ENCODE assay signal across 17 cellular contexts in genomic region chr1:178706467-178706866, GRCh38. TPM values are rescaled to one million over a fixed set of nuclear protein-coding genes. Genes with fewer than 3 reads are reported as not detected.
DNase-seq lines count a peak whose midpoint lies in the region; ATAC-seq and TF ChIP-seq lines count a peak whose summit lies in the region.
"Had no signal": no experiment of that assay in that cellular context is flagged by ENCODE, and none has a peak within 500 bp of the region (broad histone marks: within the 10 kb centered on the region; RNA-seq: fewer than 3 reads in every experiment).

No MANE protein-coding gene starts in this region.

- ATAC-seq in psoas muscle, result peak in 3 of 4 donors; percentile 57 to 85 (median 63)
- no peak for ATAC-seq in HG03442 (IDR thresholded peaks at IDR 0.05; ENCODE audit: unreplicated experiment)
- ATAC-seq: SK-N-SH treated with all-trans-retinoic acid at 6 μM for 48 hours had no signal

- no peak overlapping the region for H3K4me3 ChIP-seq in foreskin fibroblast (ENCODE audit: low read depth in 1 of 2, low read length in 2 of 2)
- H3K4me3 ChIP-seq in psoas muscle, result no peak overlapping the region
- no peak overlapping the region for H3K4me3 ChIP-seq in Caco-2 (ENCODE audit: low read depth, low read length)
- H3K4me3 ChIP-seq: esophagus squamous epithelium had no signal

- POLR2A ChIA-PET in Caco-2 (lab: Charles Lee), result no interaction called here

- TF ChIP-seq CTCF in foreskin fibroblast (IDR thresholded peaks at IDR 0.05; ENCODE audit: low read depth, low read length) (no peak), psoas muscle (IDR thresholded peaks at IDR 0.05) (no peak), Caco-2 (IDR thresholded peaks at IDR 0.05; ENCODE audit: insufficient read depth in 1 of 2, low read depth in 1 of 2, low read length in 1 of 2, severe bottlenecking in 1 of 2, unreplicated experiment in 1 of 2) (no peak)

- H3K4me1 ChIP-seq in psoas muscle (no peaks in the 10 kb centered on the region), Caco-2 (no peaks in the 10 kb centered on the region)

- H3K36me3 Mint-ChIP-seq in Caco-2 (ENCODE audit: insufficient read depth, unreplicated experiment), result no peaks in the 10 kb centered on the region
- H3K36me3 Mint-ChIP-seq: activated naive CD4-positive, alpha-beta T cell treated with anti-CD3 and anti-CD28 coated beads, Interleukin-2, amount 50 U/mL, for 24 hours; CD14-positive monocyte had no signal

- H3K9me3 ChIP-seq in psoas muscle (no peaks in the 10 kb centered on the region), Caco-2 (no peaks in the 10 kb centered on the region)
- H3K9me3 ChIP-seq: esophagus squamous epithelium had no signal

- H3K27me3 Mint-ChIP-seq in Caco-2 (ENCODE audit: insufficient read depth, unreplicated experiment), result no peaks in the 10 kb centered on the region

- BruUV-seq in Caco-2 (replicated peaks; lab: Mats Ljungman, UMichigan), result no TSS peak

- DNase-seq in HuH-7 (ENCODE audit: low spot score) (peak; percentile 14), SKM-1 treated with dmso at 0.1 percent for 144 hours (lab: John Stamatoyannopoulos, UW; ENCODE audit: unreplicated experiment) (peak; percentile 89), foreskin fibroblast (peak; percentile 66 to 83), psoas muscle (peak; percentile 39 to 61), GM19240 (ENCODE audit: insufficient read length, low spot score) (no peak), hippocampal formation (lab: John Stamatoyannopoulos, UW) (no peak), Caco-2 (no peak)
- DNase-seq: esophagus squamous epithelium; islet precursor cell; KBM-7; NCI-H1930; NK-92 treated with Interleukin-12 subunit alpha and Interleukin-12 subunit beta, amount 100 ng/mL, for 24 hours had no signal

- H3K36me3 ChIP-seq in psoas muscle (ENCODE audit: insufficient read depth in 1 of 2, low read depth in 1 of 2), result no peaks in the 10 kb centered on the region
- H3K36me3 ChIP-seq in Caco-2 (ENCODE audit: control insufficient read depth, insufficient read depth, low read length), result no peaks in the 10 kb centered on the region
- H3K36me3 ChIP-seq: esophagus squamous epithelium had no signal

- no peak overlapping the region for H3K27ac ChIP-seq in psoas muscle
- H3K27ac ChIP-seq: esophagus squamous epithelium had no signal

- intact Hi-C loops in psoas muscle (cut with DNase I), result no loop called here
- intact Hi-C loops in Caco-2 (cut with micrococcal nuclease; ENCODE audit: unreplicated experiment), result no loop called here

- no peaks in the 10 kb centered on the region for H3K9me3 Mint-ChIP-seq in Caco-2 (ENCODE audit: unreplicated experiment)
- H3K9me3 Mint-ChIP-seq: activated naive CD4-positive, alpha-beta T cell treated with anti-CD3 and anti-CD28 coated beads, Interleukin-2, amount 50 U/mL, for 24 hours; CD14-positive monocyte; stimulated activated naive CD8-positive, alpha-beta T cell treated with anti-CD3 and anti-CD28 coated beads, Interleukin-15, Interleukin-2, amounts not matched to agents 100 ng/mL and 50 ng/mL, for 24 hours had no signal

- no peak overlapping the region for H3K4me3 Mint-ChIP-seq in Caco-2 (ENCODE audit: unreplicated experiment)
- H3K4me3 Mint-ChIP-seq: activated naive CD4-positive, alpha-beta T cell treated with anti-CD3 and anti-CD28 coated beads, Interleukin-2, amount 50 U/mL, for 24 hours; CD14-positive monocyte; stimulated activated naive CD8-positive, alpha-beta T cell treated with anti-CD3 and anti-CD28 coated beads, Interleukin-15, Interleukin-2, amounts not matched to agents 100 ng/mL and 50 ng/mL, for 24 hours had no signal

- 29 to 45% (median 35%) methylated on average over 2 of the region's 2 CpGs for WGBS in psoas muscle, 3 donors

- no peaks in the 10 kb centered on the region for H3K27me3 ChIP-seq in psoas muscle (ENCODE audit: insufficient read depth in 3 of 3, low read length in 2 of 3)
- no peaks in the 10 kb centered on the region for H3K27me3 ChIP-seq in Caco-2 (replicated peaks; ENCODE audit: control insufficient read depth, insufficient read depth, low read length)
- H3K27me3 ChIP-seq: esophagus squamous epithelium had no signal

- no peak overlapping the region for H3K27ac Mint-ChIP-seq in Caco-2 (ENCODE audit: unreplicated experiment)
- H3K27ac Mint-ChIP-seq: activated naive CD4-positive, alpha-beta T cell treated with anti-CD3 and anti-CD28 coated beads, Interleukin-2, amount 50 U/mL, for 24 hours; CD14-positive monocyte; stimulated activated naive CD8-positive, alpha-beta T cell treated with anti-CD3 and anti-CD28 coated beads, Interleukin-15, Interleukin-2, amounts not matched to agents 100 ng/mL and 50 ng/mL, for 24 hours had no signal

- CTCF ChIA-PET in Caco-2 (lab: Charles Lee), result interaction anchor here (0.5 kb wide), 1 partner anchor 48 kb away, joined by 8 read pairs; no protein-coding TSS in a partner anchor

- no peaks in the 10 kb centered on the region for H3K4me1 Mint-ChIP-seq in Caco-2 (ENCODE audit: low read depth, unreplicated experiment)
- H3K4me1 Mint-ChIP-seq: activated naive CD4-positive, alpha-beta T cell treated with anti-CD3 and anti-CD28 coated beads, Interleukin-2, amount 50 U/mL, for 24 hours had no signal

RNA-seq across cellular contexts. Expression of gene RALGPS2, which starts 18.6 kb away (rescaled TPM):
- total RNA-seq in psoas muscle, result 1 to 10 TPM; 2.4 to 6.2 (median 3.5) TPM
- 1 to 10 TPM in 1 of 3 donors, under 1 TPM in 2; 0.69 to 1.5 (median 0.74) TPM for polyA plus RNA-seq in psoas muscle
- total RNA-seq in Caco-2 (2022), result 26.1 and 38.6 TPM in 2 replicates

Comparison
In these comparisons a context has a peak if more than half of its experiments do, and no peak if none do; other contexts are left out.
1. DNase-seq: peak in HuH-7 (single experiment), SKM-1 treated with dmso at 0.1 percent for 144 hours (single experiment), foreskin fibroblast (2 of 2) and psoas muscle (2 of 2); none in GM19240 (single experiment), hippocampal formation (0 of 2) and Caco-2 (0 of 2).